Comparison of ENCODE assay signal across 8 cellular contexts in genomic region chr7:66824041-66824440, GRCh38.
"Had no signal": no experiment of that assay in that cellular context is flagged by ENCODE, and none has a peak within 500 bp of the region (broad histone marks: within the 10 kb centered on the region; RNA-seq: fewer than 3 reads in every experiment).

No MANE protein-coding gene starts in this region.

- H3K27ac ChIP-seq: GM23248, HL-60 had no signal

- H3K4me1 ChIP-seq: HAP-1 had no signal

- H3K9me3 ChIP-seq: HAP-1 had no signal

- DNase-seq: GM23248, GOT3, H7, HFFc6 had no signal

- ATAC-seq: HCT116, HepG2 had no signal

- H3K4me3 ChIP-seq: GM23248, HAP-1 had no signal

- H3K36me3 ChIP-seq: HAP-1 had no signal
